Comparison of ENCODE assay signal across 20 cellular contexts in genomic region chr14:84202486-84202885, GRCh38.
A peak's percentile ranks its signal among the peaks of the same experiment; 100 is the strongest.
DNase-seq lines count a peak whose midpoint lies in the region; ATAC-seq and TF ChIP-seq lines count a peak whose summit lies in the region.
"Had no signal": no experiment of that assay in that cellular context is flagged by ENCODE, and none has a peak within 500 bp of the region (broad histone marks: within the 10 kb centered on the region; RNA-seq: fewer than 3 reads in every experiment).

No MANE protein-coding gene starts in this region.

- no peak for ATAC-seq in HG03175 (IDR thresholded peaks at IDR 0.05; ENCODE audit: unreplicated experiment)
- ATAC-seq: HCT116 had no signal

- H3K9me3 ChIP-seq in osteoblast (ENCODE audit: low read depth, low read length) (no peaks in the 10 kb centered on the region), ovary (no peaks in the 10 kb centered on the region)

- H3K79me2 ChIP-seq in osteoblast (ENCODE audit: insufficient read depth, low read length): no peaks in the 10 kb centered on the region

- TF ChIP-seq EP300 in ovary (IDR thresholded peaks at IDR 0.05): no peak

- H2AFZ ChIP-seq in osteoblast (ENCODE audit: low read length): no peak overlapping the region

- no peaks in the 10 kb centered on the region for H3K36me3 ChIP-seq in osteoblast (ENCODE audit: insufficient read depth, low read length)
- no peaks in the 10 kb centered on the region for H3K36me3 ChIP-seq in ovary

- intact Hi-C loops in ovary (cut with DNase I): no loop called here

- H3K27me3 ChIP-seq in osteoblast (ENCODE audit: insufficient read depth, low read length) (no peaks in the 10 kb centered on the region), ovary (no peaks in the 10 kb centered on the region)

- peak; percentile 71 for DNase-seq in astrocyte of the hippocampus (ENCODE audit: low read depth, low spot score)
- peak; percentile 12 for DNase-seq in foreskin melanocyte
- DNase-seq in left kidney (ENCODE audit: low read depth, low spot score): peak; percentile 3
- peak; percentile 2 for DNase-seq in renal cortical epithelial cell (ENCODE audit: low read depth)
- DNase-seq in osteoblast (ENCODE audit: insufficient read length, low spot score, missing footprints): no peak
- no peak for DNase-seq in ovary
- DNase-seq: CD4-positive, CD25-positive, alpha-beta regulatory T cell; EL; GF-D8; GOT3; KG1; NCI-H1092 treated with DMSO at 0.1 percent for 48 hours; NCI-H146; NCI-H2029; NCI-H226; NCI-H510A treated with DMSO at 0.1 percent for 48 hours; NCI-H748 treated with DMSO at 0.1 percent for 48 hours had no signal

- H3K27ac ChIP-seq in osteoblast (ENCODE audit: low read depth, low read length) (no peak overlapping the region), ovary (no peak overlapping the region)
- H3K27ac ChIP-seq: RWPE1 had no signal

- H3K4me3 ChIP-seq in osteoblast (ENCODE audit: insufficient read depth, low read length): no peak overlapping the region
- H3K4me3 ChIP-seq in ovary: no peak overlapping the region

- TF ChIP-seq CTCF in osteoblast (IDR thresholded peaks at IDR 0.05; ENCODE audit: extremely low read depth, low read depth, low read length): no peak
- no peak for TF ChIP-seq CTCF in ovary (IDR thresholded peaks at IDR 0.05)

- H3K4me1 ChIP-seq in osteoblast (ENCODE audit: insufficient read depth, low read length) (no peaks in the 10 kb centered on the region), ovary (ENCODE audit: insufficient read depth) (no peaks in the 10 kb centered on the region)

- whole genome bisulfite sequencing in ovary, 3 donors: 38 to 56% (median 41%) methylated on average over 2 of the region's 2 CpGs

- no peaks in the 10 kb centered on the region for H4K20me1 ChIP-seq in osteoblast (ENCODE audit: insufficient read depth, low read length)

- H3K4me2 ChIP-seq in osteoblast (ENCODE audit: insufficient read depth, low read length): no peak overlapping the region

- TF ChIP-seq POLR2A in ovary (IDR thresholded peaks at IDR 0.05): no peak

Comparison
In these comparisons a context has a peak if more than half of its experiments do, and no peak if none do; other contexts are left out.
1. DNase-seq: peak in astrocyte of the hippocampus (single experiment), foreskin melanocyte (single experiment), left kidney (single experiment) and renal cortical epithelial cell (single experiment); none in osteoblast (single experiment) and ovary (0 of 5).